2 cellular contexts compared by ENCODE assay signal in the genomic region with DNA sequence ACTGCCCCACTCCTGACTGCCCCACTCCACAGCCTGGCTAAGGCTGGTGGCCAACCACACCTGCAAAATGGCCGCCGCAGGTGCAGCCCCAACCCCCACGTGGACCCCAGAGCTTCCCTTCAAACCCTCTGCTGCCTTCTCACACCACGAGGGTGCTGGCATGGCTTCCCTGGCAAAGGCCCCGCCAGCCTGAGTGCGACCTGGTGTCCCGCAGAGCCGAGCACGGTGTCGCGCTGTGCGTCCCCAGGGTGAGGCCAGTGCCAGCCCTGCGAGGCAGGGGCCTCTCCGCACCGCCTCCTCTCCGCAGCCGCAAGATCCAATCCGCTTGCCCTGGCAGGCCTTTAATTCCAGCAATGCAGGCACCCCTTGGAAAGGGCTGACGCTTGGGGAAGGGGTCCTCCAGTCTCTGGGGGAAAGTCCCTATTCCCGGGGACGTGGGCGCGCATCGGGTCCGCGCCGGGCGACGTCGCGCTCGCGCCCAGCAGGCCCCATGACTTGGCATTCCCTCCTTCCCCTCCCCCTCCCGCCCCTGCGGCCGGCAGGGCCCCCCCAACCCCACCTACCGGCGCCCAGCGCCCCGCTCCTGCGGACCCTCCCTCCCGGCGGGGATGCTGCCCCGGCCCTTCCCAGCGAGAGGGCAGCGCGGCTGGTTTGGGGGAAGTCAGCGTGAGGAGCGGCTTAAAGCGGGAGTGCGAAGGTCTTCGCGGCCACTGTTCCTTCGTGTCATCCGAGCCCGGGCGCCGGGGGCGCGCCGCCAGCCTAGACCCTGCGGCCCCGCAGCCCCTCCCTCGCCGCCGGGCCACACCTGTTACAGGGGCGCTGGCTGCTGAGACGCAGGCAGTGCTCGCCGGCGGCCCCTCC.
TF ChIP-seq lines count a peak whose summit lies in the region.

No MANE protein-coding gene starts in this region.

TF ChIP-seq in H1, 55 proteins besides CTCF, POLR2A, EP300 and RAD21:
- TF ChIP-seq TEAD4 (IDR thresholded peaks at IDR 0.05; ENCODE audit: low read depth, low read length) = no peak
- TF ChIP-seq RXRA (IDR thresholded peaks at IDR 0.05; ENCODE audit: insufficient read depth, low read depth, low read length) = no peak
- no peak for TF ChIP-seq FOSL1 (IDR thresholded peaks at IDR 0.05; ENCODE audit: insufficient read depth, low read depth, low read length)
- peak; percentile 89 for TF ChIP-seq YY1 (IDR thresholded peaks at IDR 0.05; ENCODE audit: low read depth, low read length)
- TF ChIP-seq NANOG (IDR thresholded peaks at IDR 0.05; ENCODE audit: insufficient read depth, low read depth, low read length, poor library complexity, severe bottlenecking) = no peak
- TF ChIP-seq, protein P1, sequence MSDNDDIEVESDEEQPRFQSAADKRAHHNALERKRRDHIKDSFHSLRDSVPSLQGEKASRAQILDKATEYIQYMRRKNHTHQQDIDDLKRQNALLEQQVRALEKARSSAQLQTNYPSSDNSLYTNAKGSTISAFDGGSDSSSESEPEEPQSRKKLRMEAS (IDR thresholded peaks at IDR 0.05) = peak; percentile 74
- peak; percentile 30 to 54; a peak in 2 of 4 replicates for TF ChIP-seq SIN3A (conservative IDR thresholded peaks at IDR 0.05 in 1 of 2, IDR thresholded peaks at IDR 0.05 in 1 of 2; ENCODE audit: low read depth in 1 of 2, low read length in 2 of 2)
- no peak for TF ChIP-seq NRF1 (IDR thresholded peaks at IDR 0.05; ENCODE audit: low read depth, low read length)
- TF ChIP-seq KDM5A (IDR thresholded peaks at IDR 0.05; ENCODE audit: low read length) = no peak
- 0 out of 2 replicates have a peak, but pooled peaks have one; percentile 18 for TF ChIP-seq PHF8 (conservative IDR thresholded peaks at IDR 0.05; ENCODE audit: low read depth, low read length)
- TF ChIP-seq POLR2AphosphoS5 (IDR thresholded peaks at IDR 0.05; ENCODE audit: low read depth, low read length) = no peak; the same call in none of the 2 replicates
- no peak for TF ChIP-seq TAF1 (IDR thresholded peaks at IDR 0.05; ENCODE audit: low read depth, low read length)
- TF ChIP-seq MAFK (IDR thresholded peaks at IDR 0.05; ENCODE audit: low read depth, low read length) = peak; percentile 29; the same call in 1 of the 2 replicates
- TF ChIP-seq CBX5 (IDR thresholded peaks at IDR 0.05; ENCODE audit: low read depth, low read length) = no peak
- peak; percentile 29; the same call in 1 of the 2 replicates for TF ChIP-seq BACH1 (IDR thresholded peaks at IDR 0.05; ENCODE audit: low read length)
- TF ChIP-seq, protein P2, sequence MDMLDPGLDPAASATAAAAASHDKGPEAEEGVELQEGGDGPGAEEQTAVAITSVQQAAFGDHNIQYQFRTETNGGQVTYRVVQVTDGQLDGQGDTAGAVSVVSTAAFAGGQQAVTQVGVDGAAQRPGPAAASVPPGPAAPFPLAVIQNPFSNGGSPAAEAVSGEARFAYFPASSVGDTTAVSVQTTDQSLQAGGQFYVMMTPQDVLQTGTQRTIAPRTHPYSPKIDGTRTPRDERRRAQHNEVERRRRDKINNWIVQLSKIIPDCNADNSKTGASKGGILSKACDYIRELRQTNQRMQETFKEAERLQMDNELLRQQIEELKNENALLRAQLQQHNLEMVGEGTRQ (IDR thresholded peaks at IDR 0.05; ENCODE audit: low read length) = no peak
- TF ChIP-seq SP4 (IDR thresholded peaks at IDR 0.05; ENCODE audit: low read length) = no peak
TF ChIP-seq in H1: peak in this region for 6.

TF ChIP-seq in neural cell, 6 proteins besides CTCF, POLR2A, EP300 and RAD21:
- TF ChIP-seq SMC3 (conservative IDR thresholded peaks at IDR 0.05; ENCODE audit: poor library complexity) (no peak), TAF1 (IDR thresholded peaks at IDR 0.05; ENCODE audit: low read depth) (peak; percentile 6), MXI1 (conservative IDR thresholded peaks at IDR 0.05; ENCODE audit: poor library complexity, severe bottlenecking) (peak; percentile 64), EZH2 (IDR thresholded peaks at IDR 0.05; ENCODE audit: borderline replicate concordance, insufficient read depth, low read length, poor library complexity, severe bottlenecking) (no peak), POLR2AphosphoS5 (IDR thresholded peaks at IDR 0.05) (no peak)
- TF ChIP-seq, protein P3, sequence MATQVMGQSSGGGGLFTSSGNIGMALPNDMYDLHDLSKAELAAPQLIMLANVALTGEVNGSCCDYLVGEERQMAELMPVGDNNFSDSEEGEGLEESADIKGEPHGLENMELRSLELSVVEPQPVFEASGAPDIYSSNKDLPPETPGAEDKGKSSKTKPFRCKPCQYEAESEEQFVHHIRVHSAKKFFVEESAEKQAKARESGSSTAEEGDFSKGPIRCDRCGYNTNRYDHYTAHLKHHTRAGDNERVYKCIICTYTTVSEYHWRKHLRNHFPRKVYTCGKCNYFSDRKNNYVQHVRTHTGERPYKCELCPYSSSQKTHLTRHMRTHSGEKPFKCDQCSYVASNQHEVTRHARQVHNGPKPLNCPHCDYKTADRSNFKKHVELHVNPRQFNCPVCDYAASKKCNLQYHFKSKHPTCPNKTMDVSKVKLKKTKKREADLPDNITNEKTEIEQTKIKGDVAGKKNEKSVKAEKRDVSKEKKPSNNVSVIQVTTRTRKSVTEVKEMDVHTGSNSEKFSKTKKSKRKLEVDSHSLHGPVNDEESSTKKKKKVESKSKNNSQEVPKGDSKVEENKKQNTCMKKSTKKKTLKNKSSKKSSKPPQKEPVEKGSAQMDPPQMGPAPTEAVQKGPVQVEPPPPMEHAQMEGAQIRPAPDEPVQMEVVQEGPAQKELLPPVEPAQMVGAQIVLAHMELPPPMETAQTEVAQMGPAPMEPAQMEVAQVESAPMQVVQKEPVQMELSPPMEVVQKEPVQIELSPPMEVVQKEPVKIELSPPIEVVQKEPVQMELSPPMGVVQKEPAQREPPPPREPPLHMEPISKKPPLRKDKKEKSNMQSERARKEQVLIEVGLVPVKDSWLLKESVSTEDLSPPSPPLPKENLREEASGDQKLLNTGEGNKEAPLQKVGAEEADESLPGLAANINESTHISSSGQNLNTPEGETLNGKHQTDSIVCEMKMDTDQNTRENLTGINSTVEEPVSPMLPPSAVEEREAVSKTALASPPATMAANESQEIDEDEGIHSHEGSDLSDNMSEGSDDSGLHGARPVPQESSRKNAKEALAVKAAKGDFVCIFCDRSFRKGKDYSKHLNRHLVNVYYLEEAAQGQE (IDR thresholded peaks at IDR 0.05; ENCODE audit: borderline replicate concordance) = no peak
TF ChIP-seq in neural cell: peak in this region for 2.
